Comparison of ENCODE assay signal across 20 cellular contexts in genomic region chr11:57619331-57619730, GRCh38. TPM values are rescaled to one million over a fixed set of nuclear protein-coding genes. Genes with fewer than 3 reads are reported as not detected.
DNase-seq lines count a peak whose midpoint lies in the region; ATAC-seq and TF ChIP-seq lines count a peak whose summit lies in the region.
"Had no signal": no experiment of that assay in that cellular context is flagged by ENCODE, and none has a peak within 500 bp of the region (broad histone marks: within the 10 kb centered on the region; RNA-seq: fewer than 3 reads in every experiment).

No MANE protein-coding gene starts in this region.

- H3K9me3 ChIP-seq in OCI-LY7 (ENCODE audit: low read length) (peaks cover 17% of the 10 kb centered on the region), testis (no peaks in the 10 kb centered on the region)

- TF ChIP-seq CTCF in OCI-LY7 (conservative IDR thresholded peaks at IDR 0.05; ENCODE audit: low read length), result peak; percentile 58
- TF ChIP-seq CTCF in epithelial cell of esophagus (IDR thresholded peaks at IDR 0.05; ENCODE audit: insufficient read depth, low read depth, low read length, missing control alignments), result peak; percentile 11
- no peak for TF ChIP-seq CTCF in testis (IDR thresholded peaks at IDR 0.05)

- H3K36me3 ChIP-seq in OCI-LY7 (ENCODE audit: insufficient read depth, low read length), result no peaks in the 10 kb centered on the region
- no peaks in the 10 kb centered on the region for H3K36me3 ChIP-seq in testis (ENCODE audit: low read depth, missing control alignments)

- DNase-seq in cardiac septum (ENCODE audit: low spot score), result peak; percentile 6
- no peak for DNase-seq in Right ventricle myocardium superior
- peak; percentile 11 for DNase-seq in OCI-LY7 (ENCODE audit: low spot score)
- DNase-seq in epithelial cell of esophagus (ENCODE audit: low read depth), result no peak
- DNase-seq in cerebellar nuclear complex (lab: John Stamatoyannopoulos, UW), result no peak
- DNase-seq in testis, result no peak
- DNase-seq: activated effector memory CD4-positive, alpha-beta T cell treated with Interleukin-2 at 50 U/mL for 16 hours; amniotic stem cell; COR-L47; GF-D8; head of caudate nucleus; islet precursor cell; MV-4-11; NCI-H2107; stomach; T-helper 1 cell had no signal

- POLR2A ChIA-PET in OCI-LY7 (lab: Charles Lee), result interaction anchor here (0.7 kb wide), 1 partner anchor 189 kb away, joined by 3 read pairs; no protein-coding TSS in a partner anchor

- no peaks in the 10 kb centered on the region for H3K9me2 ChIP-seq in OCI-LY7 (ENCODE audit: insufficient read depth, low read length)

- H4K20me1 ChIP-seq in OCI-LY7 (ENCODE audit: insufficient read depth, low read length), result no peaks in the 10 kb centered on the region

- CTCF ChIA-PET in OCI-LY7 (lab: Charles Lee; ENCODE audit: unreplicated experiment), result no interaction called here

- no peak overlapping the region for H2AFZ ChIP-seq in OCI-LY7 (ENCODE audit: low read length)

- WGBS in testis, 2 donors, result 89 to 96% methylated on average over 2 of the region's 2 CpGs

- no peaks in the 10 kb centered on the region for H3K27me3 ChIP-seq in testis
- H3K27me3 ChIP-seq: stomach had no signal

- no TSS peak for BruUV-seq in OCI-LY7 (replicated peaks; lab: Mats Ljungman, UMichigan)

- no peaks in the 10 kb centered on the region for H3K79me2 ChIP-seq in OCI-LY7 (ENCODE audit: insufficient read depth, low read depth, low read length)

- H3K27ac ChIP-seq in OCI-LY7 (ENCODE audit: low read depth, low read length, poor library complexity, severe bottlenecking) (no peak overlapping the region), testis (no peak overlapping the region)
- H3K27ac ChIP-seq: coronary artery, stomach, VCaP had no signal

- no peak for ATAC-seq in Right ventricle myocardium superior (ENCODE audit: poor library complexity)
- no peak for ATAC-seq in GM18907 (IDR thresholded peaks at IDR 0.05; ENCODE audit: unreplicated experiment)
- ATAC-seq in HG03280 (IDR thresholded peaks at IDR 0.05; ENCODE audit: unreplicated experiment), result no peak

- intact Hi-C loops in cardiac septum (cut with DNase I), result no loop called here
- intact Hi-C loops in Right ventricle myocardium superior (cut with DNase I), result no loop called here
- intact Hi-C loops in OCI-LY7 (cut with micrococcal nuclease; ENCODE audit: unreplicated experiment), result no loop called here
- intact Hi-C loops in testis (cut with DNase I; ENCODE audit: low total_unique reads), result no loop called here

- no peak for TF ChIP-seq POLR2A in testis (IDR thresholded peaks at IDR 0.05)

- no peak overlapping the region for H3K4me2 ChIP-seq in OCI-LY7 (ENCODE audit: low read length)

- H3K4me1 ChIP-seq in OCI-LY7 (ENCODE audit: insufficient read depth, low read length, poor library complexity, severe bottlenecking) (no peaks in the 10 kb centered on the region), testis (no peaks in the 10 kb centered on the region)
- H3K4me1 ChIP-seq: stomach had no signal

- no peak overlapping the region for H3K4me3 ChIP-seq in OCI-LY7 (ENCODE audit: low read depth, low read length, poor library complexity, severe bottlenecking)
- H3K4me3 ChIP-seq in epithelial cell of esophagus (ENCODE audit: low read length), result no peak overlapping the region
- no peak overlapping the region for H3K4me3 ChIP-seq in testis
- H3K4me3 ChIP-seq: coronary artery, stomach had no signal

RNA-seq across cellular contexts. Expression of gene SERPING1, which starts 21.8 kb away (rescaled TPM):
- total RNA-seq in cardiac septum (90.0 TPM), Right ventricle myocardium superior (118 TPM), OCI-LY7 (2022) (not detected in 2 replicates), testis (100 to 1,000 TPM in 1 of 2 donors, 10 to 100 TPM in 1; 53.6 to 113 TPM)
- not detected in 2 replicates for total RNA-seq in OCI-LY7 (2014; rRNA removed; shearing (Covaris generic))
- polyA plus RNA-seq in testis (ENCODE audit: insufficient read depth, low read depth, low replicate concordance), result 273 TPM

RNA-seq across cellular contexts. Expression of gene YPEL4, which starts 30.4 kb away (rescaled TPM):
- total RNA-seq in cardiac septum (0.59 TPM), Right ventricle myocardium superior (0.54 TPM), OCI-LY7 (2022) (0.52 and 0.55 TPM in 2 replicates), testis (1 to 10 TPM; 1.4 to 3.4 TPM)
- 0.54 and 0.85 TPM in 2 replicates for total RNA-seq in OCI-LY7 (2014; rRNA removed; shearing (Covaris generic))
- polyA plus RNA-seq in testis (ENCODE audit: insufficient read depth, low read depth, low replicate concordance), result 4.2 TPM

RNA-seq across cellular contexts. Expression of gene CLP1, which starts 38.2 kb away (rescaled TPM):
- total RNA-seq in cardiac septum (5.8 TPM), Right ventricle myocardium superior (6.3 TPM), OCI-LY7 (2022) (18.1 and 20.8 TPM in 2 replicates), testis (10 to 100 TPM; 15.5 to 19.8 TPM)
- 18.3 and 18.5 TPM in 2 replicates for total RNA-seq in OCI-LY7 (2014; rRNA removed; shearing (Covaris generic))
- 14.4 TPM for polyA plus RNA-seq in testis (ENCODE audit: insufficient read depth, low read depth, low replicate concordance)

RNA-seq across cellular contexts. Expression of gene ZDHHC5, which starts 48.6 kb away (rescaled TPM):
- total RNA-seq in cardiac septum (43.4 TPM), Right ventricle myocardium superior (43.7 TPM), OCI-LY7 (2022) (46.1 and 57.4 TPM in 2 replicates), testis (10 to 100 TPM; 75.4 to 79.8 TPM)
- 23.4 and 27.5 TPM in 2 replicates for total RNA-seq in OCI-LY7 (2014; rRNA removed; shearing (Covaris generic))
- 124 TPM for polyA plus RNA-seq in testis (ENCODE audit: insufficient read depth, low read depth, low replicate concordance)

RNA-seq across cellular contexts. Expression of gene UBE2L6, which starts 51.9 kb away (rescaled TPM):
- total RNA-seq in cardiac septum (15.8 TPM), Right ventricle myocardium superior (15.1 TPM), OCI-LY7 (2022) (51.7 and 56.1 TPM in 2 replicates), testis (10 to 100 TPM; 13.3 to 19.8 TPM)
- 64.7 and 68.9 TPM in 2 replicates for total RNA-seq in OCI-LY7 (2014; rRNA removed; shearing (Covaris generic))
- 43.6 TPM for polyA plus RNA-seq in testis (ENCODE audit: insufficient read depth, low read depth, low replicate concordance)

Comparison
In these comparisons a context has a peak if more than half of its experiments do, and no peak if none do; other contexts are left out.
1. DNase-seq: peak in cardiac septum (single experiment) and OCI-LY7 (single experiment); none in Right ventricle myocardium superior (single experiment), epithelial cell of esophagus (single experiment), cerebellar nuclear complex (0 of 2) and testis (single experiment).
2. CTCF ChIP-seq: peak in OCI-LY7 (single experiment) and epithelial cell of esophagus (single experiment); none in testis (0 of 3).
3. RNA of gene SERPING1, which starts 21.8 kb away (total RNA-seq): 118 TPM in Right ventricle myocardium superior (single experiment), 53.6 to 113 TPM in testis and 90.0 TPM in cardiac septum (single experiment); not detected in OCI-LY7; every median in the first group is over 10 times any median in the second.